8 cellular contexts compared by ENCODE assay signal in the genomic region with DNA sequence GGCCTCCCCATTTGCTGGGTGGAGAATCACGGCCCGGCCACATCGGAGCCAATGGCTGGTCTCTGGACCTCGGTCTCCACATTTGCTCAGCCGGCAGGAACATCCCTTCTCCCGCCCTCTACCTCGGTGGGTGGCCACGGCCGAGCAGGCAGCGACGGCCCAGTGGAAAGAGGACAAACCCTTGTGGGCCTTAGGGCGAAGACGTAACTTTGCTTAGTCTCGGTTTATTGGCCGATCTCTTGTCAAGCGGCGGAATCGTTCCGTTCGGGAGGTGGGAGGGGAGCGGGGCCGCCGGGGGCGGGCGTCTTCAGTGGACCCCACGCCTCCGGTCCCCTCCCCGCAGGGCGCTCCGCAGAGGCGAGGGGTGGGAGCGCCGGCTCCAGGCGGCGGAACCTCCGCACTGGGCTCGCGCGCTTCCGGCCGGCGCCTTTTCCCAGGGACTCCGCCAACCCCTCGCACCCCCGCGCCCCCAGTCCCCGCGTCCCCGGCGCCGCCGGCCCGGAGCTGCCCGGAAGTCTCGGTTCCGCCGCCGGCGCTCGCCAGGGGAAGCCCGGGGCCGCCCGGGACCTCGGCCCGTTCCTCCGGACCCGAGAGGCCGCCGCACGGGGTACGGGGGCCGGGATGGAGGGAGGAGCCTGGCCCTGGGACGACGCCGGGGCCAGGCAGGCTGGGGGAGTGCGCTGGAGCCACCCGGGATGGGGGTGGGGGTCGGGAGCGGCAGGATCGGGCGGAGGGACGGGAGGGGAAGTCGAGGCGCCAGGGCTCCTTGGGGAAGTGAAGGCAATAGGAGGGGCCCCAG. TPM values are rescaled to one million over a fixed set of nuclear protein-coding genes. Genes with fewer than 3 reads are reported as not detected.
DNase-seq lines count a peak whose midpoint lies in the region; ATAC-seq and TF ChIP-seq lines count a peak whose summit lies in the region.

A gene with protein sequence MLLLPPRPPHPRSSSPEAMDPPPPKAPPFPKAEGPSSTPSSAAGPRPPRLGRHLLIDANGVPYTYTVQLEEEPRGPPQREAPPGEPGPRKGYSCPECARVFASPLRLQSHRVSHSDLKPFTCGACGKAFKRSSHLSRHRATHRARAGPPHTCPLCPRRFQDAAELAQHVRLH (plus strand): TSS at position 426 of the 799 bp plus-strand sequence. CDS start 1,507 bp downstream, outside the sequence.

- TF ChIP-seq CTCF in ovary (IDR thresholded peaks at IDR 0.05): no peak

- no peak for TF ChIP-seq EP300 in ovary (IDR thresholded peaks at IDR 0.05)

- WGBS in ovary, 3 donors: 0 to 1% (median 0%) methylated on average over 43 to 84 of the region's 84 CpGs

- intact Hi-C loops in cardiac septum (cut with DNase I): no loop called here
- intact Hi-C loops in ovary (cut with DNase I): no loop called here

- H3K4me1 ChIP-seq in HUES6 (ENCODE audit: control insufficient read depth, insufficient read depth, low read length) (peaks cover 15% of the 10 kb centered on the region), ovary (ENCODE audit: insufficient read depth) (peaks cover 20% of the 10 kb centered on the region)

- H3K9ac ChIP-seq in HUES6 (ENCODE audit: low read length): peak within 1 kb of the TSS; percentile 89

- H3K27ac ChIP-seq in HUES6 (ENCODE audit: low read depth, low read length) (peak within 1 kb of the TSS; percentile 72; the same call in 1 of the 2 replicates), ovary (peak within 1 kb of the TSS; percentile 95 to 96)

- peak; percentile 53 for DNase-seq in NCI-H1436 (lab: John Stamatoyannopoulos, UW)
- no peak for DNase-seq in NCI-H1436 treated with DMSO at 0.1 percent for 48 hours (lab: John Stamatoyannopoulos, UW)
- peak; percentile 51 for DNase-seq in amniotic stem cell (lab: John Stamatoyannopoulos, UW)
- no peak for DNase-seq in cardiac septum (ENCODE audit: low spot score)
- DNase-seq in ovary: peak; percentile 69 to 85 (median 78)
- DNase-seq in cerebellar nuclear complex (lab: John Stamatoyannopoulos, UW): no peak

- H3K36me3 ChIP-seq in HUES6 (ENCODE audit: control insufficient read depth, insufficient read depth, low read length) (peaks cover 15% of the 10 kb centered on the region), ovary (no peaks in the 10 kb centered on the region)

- no peaks in the 10 kb centered on the region for H3K27me3 ChIP-seq in HUES6 (ENCODE audit: control insufficient read depth, insufficient read depth, low read length)
- no peaks in the 10 kb centered on the region for H3K27me3 ChIP-seq in ovary

- peak within 1 kb of the TSS; percentile 91 for H3K4me3 ChIP-seq in HUES6 (ENCODE audit: low read depth, low read length)
- peak within 1 kb of the TSS; percentile 93 for H3K4me3 ChIP-seq in ovary

- peak; percentile 14 for TF ChIP-seq POLR2A in ovary (IDR thresholded peaks at IDR 0.05)

- no peaks in the 10 kb centered on the region for H3K9me3 ChIP-seq in HUES6 (ENCODE audit: control insufficient read depth, insufficient read depth, low read depth, low read length)
- H3K9me3 ChIP-seq in ovary: no peaks in the 10 kb centered on the region

- peak; percentile 67 for ATAC-seq in SK-N-SH treated with all-trans-retinoic acid at 6 μM for 48 hours

TF ChIP-seq in SK-N-SH treated with all-trans-retinoic acid at 6 μM for 48 hours, 23 proteins besides CTCF, POLR2A, EP300 and RAD21 (continues in another document):
- TF ChIP-seq ARNTL (CRISPR knock-in tag; IDR thresholded peaks at IDR 0.05; ENCODE audit: borderline replicate concordance, low read depth) (no peak), ZNF565 (CRISPR knock-in tag; conservative IDR thresholded peaks at IDR 0.05; ENCODE audit: low read depth) (no peak), TSHZ2 (CRISPR knock-in tag; IDR thresholded peaks at IDR 0.05) (no peak), ZFP30 (CRISPR knock-in tag; IDR thresholded peaks at IDR 0.05) (no peak), ZNF70 (CRISPR knock-in tag; IDR thresholded peaks at IDR 0.05) (no peak), CREB5 (CRISPR knock-in tag; IDR thresholded peaks at IDR 0.05; ENCODE audit: low read depth) (no peak), ESRRG (CRISPR knock-in tag; IDR thresholded peaks at IDR 0.05) (no peak), ISL1 (CRISPR knock-in tag; IDR thresholded peaks at IDR 0.05) (no peak), CSDC2 (CRISPR knock-in tag; IDR thresholded peaks at IDR 0.05) (no peak), RARB (CRISPR knock-in tag; IDR thresholded peaks at IDR 0.05) (no peak), ZNF8 (CRISPR knock-in tag; IDR thresholded peaks at IDR 0.05) (no peak), TOX (CRISPR knock-in tag; IDR thresholded peaks at IDR 0.05; ENCODE audit: borderline replicate concordance) (no peak)
- TF ChIP-seq, protein P1, sequence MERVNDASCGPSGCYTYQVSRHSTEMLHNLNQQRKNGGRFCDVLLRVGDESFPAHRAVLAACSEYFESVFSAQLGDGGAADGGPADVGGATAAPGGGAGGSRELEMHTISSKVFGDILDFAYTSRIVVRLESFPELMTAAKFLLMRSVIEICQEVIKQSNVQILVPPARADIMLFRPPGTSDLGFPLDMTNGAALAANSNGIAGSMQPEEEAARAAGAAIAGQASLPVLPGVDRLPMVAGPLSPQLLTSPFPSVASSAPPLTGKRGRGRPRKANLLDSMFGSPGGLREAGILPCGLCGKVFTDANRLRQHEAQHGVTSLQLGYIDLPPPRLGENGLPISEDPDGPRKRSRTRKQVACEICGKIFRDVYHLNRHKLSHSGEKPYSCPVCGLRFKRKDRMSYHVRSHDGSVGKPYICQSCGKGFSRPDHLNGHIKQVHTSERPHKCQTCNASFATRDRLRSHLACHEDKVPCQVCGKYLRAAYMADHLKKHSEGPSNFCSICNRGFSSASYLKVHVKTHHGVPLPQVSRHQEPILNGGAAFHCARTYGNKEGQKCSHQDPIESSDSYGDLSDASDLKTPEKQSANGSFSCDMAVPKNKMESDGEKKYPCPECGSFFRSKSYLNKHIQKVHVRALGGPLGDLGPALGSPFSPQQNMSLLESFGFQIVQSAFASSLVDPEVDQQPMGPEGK (CRISPR knock-in tag; IDR thresholded peaks at IDR 0.05; ENCODE audit: borderline replicate concordance): no peak
- TF ChIP-seq, protein P2, sequence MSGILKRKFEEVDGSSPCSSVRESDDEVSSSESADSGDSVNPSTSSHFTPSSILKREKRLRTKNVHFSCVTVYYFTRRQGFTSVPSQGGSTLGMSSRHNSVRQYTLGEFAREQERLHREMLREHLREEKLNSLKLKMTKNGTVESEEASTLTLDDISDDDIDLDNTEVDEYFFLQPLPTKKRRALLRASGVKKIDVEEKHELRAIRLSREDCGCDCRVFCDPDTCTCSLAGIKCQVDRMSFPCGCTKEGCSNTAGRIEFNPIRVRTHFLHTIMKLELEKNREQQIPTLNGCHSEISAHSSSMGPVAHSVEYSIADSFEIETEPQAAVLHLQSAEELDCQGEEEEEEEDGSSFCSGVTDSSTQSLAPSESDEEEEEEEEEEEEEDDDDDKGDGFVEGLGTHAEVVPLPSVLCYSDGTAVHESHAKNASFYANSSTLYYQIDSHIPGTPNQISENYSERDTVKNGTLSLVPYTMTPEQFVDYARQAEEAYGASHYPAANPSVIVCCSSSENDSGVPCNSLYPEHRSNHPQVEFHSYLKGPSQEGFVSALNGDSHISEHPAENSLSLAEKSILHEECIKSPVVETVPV (CRISPR knock-in tag; IDR thresholded peaks at IDR 0.05): no peak

RNA-seq across cellular contexts. Expression of the gene that starts here (rescaled TPM):
- total RNA-seq in cardiac septum (29.0 TPM), ovary (10 to 100 TPM; 24.9 to 70.6 (median 65.3) TPM)
- 10 to 100 TPM; 14.5 to 37.3 TPM for polyA plus RNA-seq in ovary

Comparison
In these comparisons a context has a peak if more than half of its experiments do, and no peak if none do; other contexts are left out.
1. DNase-seq: peak in NCI-H1436 (single experiment), amniotic stem cell (single experiment) and ovary (5 of 5); none in NCI-H1436 treated with DMSO at 0.1 percent for 48 hours (single experiment), cardiac septum (single experiment) and cerebellar nuclear complex (0 of 2).